ENCODE assay signal across 20 cellular contexts in the genomic region with DNA sequence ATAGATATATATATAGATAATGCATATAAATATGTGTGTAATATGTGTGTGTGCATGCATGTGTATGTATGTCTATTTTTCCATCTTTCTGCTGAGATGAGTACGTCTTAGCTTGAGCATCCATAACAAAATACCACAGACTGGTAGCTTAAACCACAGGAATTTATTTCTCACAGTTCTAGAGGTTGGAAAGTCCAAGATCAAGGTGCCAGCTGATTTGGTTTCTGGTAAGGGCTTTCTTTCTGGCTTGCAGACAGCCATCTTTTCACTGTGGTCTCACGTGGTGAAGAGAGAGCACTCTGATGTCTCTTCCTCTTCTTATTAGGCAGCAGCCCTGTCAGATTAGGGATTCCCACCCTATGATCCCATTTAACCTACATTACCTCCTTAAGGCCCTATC. TPM values are rescaled to one million over a fixed set of nuclear protein-coding genes. Genes with fewer than 3 reads are reported as not detected.
DNase-seq lines count a peak whose midpoint lies in the region; ATAC-seq and TF ChIP-seq lines count a peak whose summit lies in the region.
"Had no signal": no experiment of that assay in that cellular context is flagged by ENCODE, and none has a peak within 500 bp of the region (broad histone marks: within the 10 kb centered on the region; RNA-seq: fewer than 3 reads in every experiment).

No MANE protein-coding gene starts in this region.

- H3K4me3 ChIP-seq in MM.1S (ENCODE audit: low read length) (no peak overlapping the region), OCI-LY7 (ENCODE audit: low read depth, low read length, poor library complexity, severe bottlenecking) (no peak overlapping the region), right cardiac atrium (ENCODE audit: low read length) (no peak overlapping the region)
- H3K4me3 ChIP-seq: A549, BLaER1 had no signal

- H2AFZ ChIP-seq in MM.1S (ENCODE audit: low read length) = no peak overlapping the region
- no peak overlapping the region for H2AFZ ChIP-seq in OCI-LY7 (ENCODE audit: low read length)

- H3K27ac ChIP-seq in MM.1S (ENCODE audit: low read length) = no peak overlapping the region
- no peak overlapping the region for H3K27ac ChIP-seq in OCI-LY7 (ENCODE audit: low read depth, low read length, poor library complexity, severe bottlenecking)
- no peak overlapping the region for H3K27ac ChIP-seq in right cardiac atrium (ENCODE audit: low read length)
- H3K27ac ChIP-seq: A549, BLaER1, HL-60 had no signal

- intact Hi-C loops in natural killer cell (cut with micrococcal nuclease) = no loop called here
- intact Hi-C loops in OCI-LY7 (cut with micrococcal nuclease; ENCODE audit: unreplicated experiment) = no loop called here
- intact Hi-C loops in right cardiac atrium (cut with DNase I) = no loop called here

- H3K4me2 ChIP-seq in MM.1S (ENCODE audit: low read depth, low read length) (no peak overlapping the region), OCI-LY7 (ENCODE audit: low read length) (no peak overlapping the region)
- H3K4me2 ChIP-seq: A549, BLaER1 had no signal

- H3K9me2 ChIP-seq in MM.1S (replicated peaks; ENCODE audit: insufficient read depth, low read length) (no peaks in the 10 kb centered on the region), OCI-LY7 (ENCODE audit: insufficient read depth, low read length) (no peaks in the 10 kb centered on the region; the same call in 1 of the 2 replicates)

- no peaks in the 10 kb centered on the region for H3K9me3 ChIP-seq in MM.1S (replicated peaks; ENCODE audit: insufficient read depth, low read length)
- H3K9me3 ChIP-seq in OCI-LY7 (ENCODE audit: low read length) = no peaks in the 10 kb centered on the region
- H3K9me3 ChIP-seq in right cardiac atrium (ENCODE audit: control insufficient read depth, low read length) = no peaks in the 10 kb centered on the region
- H3K9me3 ChIP-seq: A549, BLaER1 had no signal

- ATAC-seq in natural killer cell (peak in 2 of 3 donors; percentile 61 to 62), right cardiac atrium (no peak), HG03460 (IDR thresholded peaks at IDR 0.05; ENCODE audit: unreplicated experiment) (no peak), GM18517 (IDR thresholded peaks at IDR 0.05; ENCODE audit: unreplicated experiment) (no peak)
- no peak for ATAC-seq in natural killer cell treated with Interleukin-12 subunit alpha and Interleukin-12 subunit beta and Interleukin-15 and Interleukin-18, amount 100 ng/mL, for 72 hours
- ATAC-seq: A549 had no signal

- H3K9me3 Mint-ChIP-seq in natural killer cell = no peaks in the 10 kb centered on the region
- H3K9me3 Mint-ChIP-seq in natural killer cell treated with Interleukin-12 subunit alpha and Interleukin-12 subunit beta and Interleukin-15 and Interleukin-18, amount 100 ng/mL, for 72 hours = peaks cover 2% of the 10 kb centered on the region
- peaks cover 2% of the 10 kb centered on the region for H3K9me3 Mint-ChIP-seq in activated naive CD8-positive, alpha-beta T cell treated with anti-CD3 and anti-CD28 coated beads for 36 hours
- H3K9me3 Mint-ChIP-seq: IgD-negative memory B cell had no signal

- H3K4me1 Mint-ChIP-seq in natural killer cell = peaks cover 24 to 26% of the 10 kb centered on the region in 2 donors
- H3K4me1 Mint-ChIP-seq in natural killer cell treated with Interleukin-12 subunit alpha and Interleukin-12 subunit beta and Interleukin-15 and Interleukin-18, amount 100 ng/mL, for 72 hours (ENCODE audit: low read depth in 2 of 2) = peaks cover 15 to 17% of the 10 kb centered on the region in 2 donors
- peaks cover 18% of the 10 kb centered on the region for H3K4me1 Mint-ChIP-seq in activated naive CD8-positive, alpha-beta T cell treated with anti-CD3 and anti-CD28 coated beads for 36 hours
- H3K4me1 Mint-ChIP-seq: IgD-negative memory B cell had no signal

- peaks cover 3 to 21% of the 10 kb centered on the region in 2 donors for H3K27me3 Mint-ChIP-seq in natural killer cell (ENCODE audit: low read depth in 2 of 2)
- peaks cover 11 to 13% of the 10 kb centered on the region in 2 donors for H3K27me3 Mint-ChIP-seq in natural killer cell treated with Interleukin-12 subunit alpha and Interleukin-12 subunit beta and Interleukin-15 and Interleukin-18, amount 100 ng/mL, for 72 hours
- H3K27me3 Mint-ChIP-seq in activated naive CD8-positive, alpha-beta T cell treated with anti-CD3 and anti-CD28 coated beads for 36 hours = no peaks in the 10 kb centered on the region
- H3K27me3 Mint-ChIP-seq: IgD-negative memory B cell had no signal

- no peaks in the 10 kb centered on the region for H3K27me3 ChIP-seq in MM.1S (replicated peaks; ENCODE audit: insufficient read depth, low read length)
- H3K27me3 ChIP-seq in right cardiac atrium (ENCODE audit: control insufficient read depth, insufficient read depth) = no peaks in the 10 kb centered on the region
- H3K27me3 ChIP-seq: BLaER1 had no signal

- POLR2A ChIA-PET in OCI-LY7 (lab: Charles Lee) = no interaction called here

- no peaks in the 10 kb centered on the region for H3F3A ChIP-seq in MM.1S (ENCODE audit: insufficient read depth, low read length)

- H3K36me3 ChIP-seq in MM.1S (replicated peaks; ENCODE audit: insufficient read depth, low read length) (no peaks in the 10 kb centered on the region), OCI-LY7 (ENCODE audit: insufficient read depth, low read length) (no peaks in the 10 kb centered on the region)

- no TSS peak for BruUV-seq in OCI-LY7 (replicated peaks; lab: Mats Ljungman, UMichigan)

- H4K20me1 ChIP-seq in MM.1S (ENCODE audit: insufficient read depth, low read length) (no peaks in the 10 kb centered on the region), OCI-LY7 (ENCODE audit: insufficient read depth, low read length) (no peaks in the 10 kb centered on the region)
- H4K20me1 ChIP-seq: BLaER1 had no signal

- DNase-seq in natural killer cell (no peak), MM.1S (peak; percentile 36), OCI-LY7 (ENCODE audit: low spot score) (no peak), right cardiac atrium (no peak)
- DNase-seq in natural killer cell treated with Interleukin-12 subunit alpha and Interleukin-12 subunit beta and Interleukin-15 and Interleukin-18, amount 100 ng/mL, for 72 hours (ENCODE audit: low spot score) = no peak
- peak; percentile 22 for DNase-seq in activated naive CD8-positive, alpha-beta T cell treated with anti-CD3 and anti-CD28 coated beads for 36 hours
- DNase-seq: CD4-positive, alpha-beta memory T cell; DMS153; GOT3; Kasumi-1; NCI-H1105; NCI-H1694; NCI-H2081 treated with DMSO at 0.1 percent for 48 hours; NCI-H524 had no signal

- TF ChIP-seq CTCF in natural killer cell (IDR thresholded peaks at IDR 0.05) (no peak), MM.1S (IDR thresholded peaks at IDR 0.05; ENCODE audit: low read length) (no peak), OCI-LY7 (conservative IDR thresholded peaks at IDR 0.05; ENCODE audit: low read length) (no peak)

- H3K79me2 ChIP-seq in MM.1S (ENCODE audit: low read length) = no peaks in the 10 kb centered on the region
- H3K79me2 ChIP-seq in OCI-LY7 (ENCODE audit: insufficient read depth, low read depth, low read length) = no peaks in the 10 kb centered on the region

- no peak overlapping the region for H3K9ac ChIP-seq in MM.1S (ENCODE audit: low read length)
- H3K9ac ChIP-seq: BLaER1 had no signal

- H3K36me3 Mint-ChIP-seq in natural killer cell = no peaks in the 10 kb centered on the region
- H3K36me3 Mint-ChIP-seq in natural killer cell treated with Interleukin-12 subunit alpha and Interleukin-12 subunit beta and Interleukin-15 and Interleukin-18, amount 100 ng/mL, for 72 hours = no peaks in the 10 kb centered on the region
- peaks cover 2% of the 10 kb centered on the region for H3K36me3 Mint-ChIP-seq in activated naive CD8-positive, alpha-beta T cell treated with anti-CD3 and anti-CD28 coated beads for 36 hours
- H3K36me3 Mint-ChIP-seq: IgD-negative memory B cell had no signal

- H3K4me1 ChIP-seq in MM.1S (ENCODE audit: low read length) = peaks cover 6% of the 10 kb centered on the region; the same call in 1 of the 2 replicates
- no peaks in the 10 kb centered on the region for H3K4me1 ChIP-seq in OCI-LY7 (ENCODE audit: insufficient read depth, low read length, poor library complexity, severe bottlenecking)
- H3K4me1 ChIP-seq in right cardiac atrium (ENCODE audit: control insufficient read depth, insufficient read depth, low read length) = no peaks in the 10 kb centered on the region
- H3K4me1 ChIP-seq: A549 had no signal

- WGBS in right cardiac atrium = 55% methylated on average over 2 of the region's 2 CpGs

- H3K4me3 Mint-ChIP-seq in natural killer cell = no peak overlapping the region
- H3K4me3 Mint-ChIP-seq in natural killer cell treated with Interleukin-12 subunit alpha and Interleukin-12 subunit beta and Interleukin-15 and Interleukin-18, amount 100 ng/mL, for 72 hours = no peak overlapping the region
- H3K4me3 Mint-ChIP-seq in activated naive CD8-positive, alpha-beta T cell treated with anti-CD3 and anti-CD28 coated beads for 36 hours = no peak overlapping the region
- H3K4me3 Mint-ChIP-seq: IgD-negative memory B cell had no signal

- H3K27ac Mint-ChIP-seq in natural killer cell = no peak overlapping the region
- no peak overlapping the region for H3K27ac Mint-ChIP-seq in natural killer cell treated with Interleukin-12 subunit alpha and Interleukin-12 subunit beta and Interleukin-15 and Interleukin-18, amount 100 ng/mL, for 72 hours
- no peak overlapping the region for H3K27ac Mint-ChIP-seq in activated naive CD8-positive, alpha-beta T cell treated with anti-CD3 and anti-CD28 coated beads for 36 hours
- H3K27ac Mint-ChIP-seq: IgD-negative memory B cell had no signal

- CTCF ChIA-PET in OCI-LY7 (lab: Charles Lee; ENCODE audit: unreplicated experiment) = no interaction called here

RNA-seq across cellular contexts. Expression of a gene that starts 47.3 kb away (rescaled TPM):
- total RNA-seq in natural killer cell = not detected
- not detected for total RNA-seq in natural killer cell treated with Interleukin-12 subunit alpha and Interleukin-12 subunit beta and Interleukin-15 and Interleukin-18, amount 100 ng/mL, for 72 hours
- total RNA-seq in activated naive CD8-positive, alpha-beta T cell treated with anti-CD3 and anti-CD28 coated beads for 36 hours = not detected
- total RNA-seq in OCI-LY7 (2014; rRNA removed; shearing (Covaris generic)) = not detected in 2 replicates
- total RNA-seq in OCI-LY7 (2022) = not detected in 2 replicates
- not detected for total RNA-seq in right cardiac atrium
- not detected for polyA plus RNA-seq in right cardiac atrium
- total RNA-seq: CD4-positive, alpha-beta memory T cell had no signal
- polyA plus RNA-seq: A549; CD4-positive, alpha-beta memory T cell; IgD-negative memory B cell had no signal

Comparison
In these comparisons a context has a peak if more than half of its experiments do, and no peak if none do; other contexts are left out.
1. ATAC-seq: peak in natural killer cell (2 of 3); none in natural killer cell treated with Interleukin-12 subunit alpha and Interleukin-12 subunit beta and Interleukin-15 and Interleukin-18, amount 100 ng/mL, for 72 hours (0 of 2), right cardiac atrium (0 of 2), HG03460 (single experiment) and GM18517 (single experiment).
2. DNase-seq: peak in MM.1S (single experiment) and activated naive CD8-positive, alpha-beta T cell treated with anti-CD3 and anti-CD28 coated beads for 36 hours (single experiment); none in natural killer cell (single experiment), natural killer cell treated with Interleukin-12 subunit alpha and Interleukin-12 subunit beta and Interleukin-15 and Interleukin-18, amount 100 ng/mL, for 72 hours (single experiment), OCI-LY7 (single experiment) and right cardiac atrium (0 of 3).